20 cellular contexts compared by ENCODE assay signal in the genomic region with DNA sequence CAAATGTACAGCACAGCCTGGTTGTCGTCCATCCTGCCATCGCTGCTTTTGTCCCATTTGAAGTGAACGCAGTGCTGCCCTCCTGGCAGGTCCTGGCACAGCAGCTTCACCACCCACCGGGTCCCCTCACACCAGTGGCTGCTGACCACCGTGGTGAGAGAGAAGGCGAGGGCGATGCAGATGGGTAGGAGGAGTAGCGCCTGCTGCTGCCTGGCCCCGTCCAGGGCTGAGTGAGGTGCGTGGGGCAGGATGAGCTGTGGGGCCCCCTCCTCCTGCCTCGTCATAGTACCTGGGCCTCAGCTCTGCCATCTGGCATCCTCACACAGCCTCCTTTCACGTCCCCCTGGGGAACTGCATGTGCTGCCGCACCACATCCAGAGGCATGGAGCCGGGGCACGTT. TPM values are rescaled to one million over a fixed set of nuclear protein-coding genes. Genes with fewer than 3 reads are reported as not detected.
DNase-seq lines count a peak whose midpoint lies in the region; ATAC-seq lines count a peak whose summit lies in the region.
"Had no signal": no experiment of that assay in that cellular context is flagged by ENCODE, and none has a peak within 500 bp of the region (broad histone marks: within the 10 kb centered on the region; RNA-seq: fewer than 3 reads in every experiment).

No MANE protein-coding gene starts in this region.

- CTCF ChIA-PET in activated CD4-positive, alpha-beta T cell treated with anti-CD3 and anti-CD28 coated beads, Interleukin-2, amount 10 ng/mL, durations not matched to agents 7 days and 5 days (lab: Charles Lee): no interaction called here

- DNase-seq in DMS 273 (lab: John Stamatoyannopoulos, UW; ENCODE audit: unreplicated experiment) (peak; percentile 0), DMS 273 treated with DMSO at 0.1 percent for 48 hours (lab: John Stamatoyannopoulos, UW) (no peak), NCI-H524 treated with DMSO at 0.1 percent for 48 hours (lab: John Stamatoyannopoulos, UW) (peak; percentile 48), mesenteric fat pad (ENCODE audit: low spot score) (peak; percentile 76), activated gamma-delta T cell (lab: John Stamatoyannopoulos, UW) (no peak), NCI-H187 treated with DMSO at 0.1 percent for 48 hours (lab: John Stamatoyannopoulos, UW) (no peak)
- no peak for DNase-seq in activated CD4-positive, alpha-beta T cell treated with anti-CD3 and anti-CD28 coated beads, Interleukin-2, amount 10 ng/mL, durations not matched to agents 7 days and 5 days
- DNase-seq: Caco-2; CD4-positive, alpha-beta memory T cell; GF-D8; Kasumi-1; NCI-H1694 treated with DMSO at 0.1 percent for 48 hours; NCI-H774; Peyer's patch; T-cell had no signal

- H3K27ac Mint-ChIP-seq in activated CD4-positive, alpha-beta T cell treated with anti-CD3 and anti-CD28 coated beads, Interleukin-2, amount 10 ng/mL, durations not matched to agents 7 days and 5 days: no peak overlapping the region
- H3K27ac Mint-ChIP-seq: CD4-positive, alpha-beta memory T cell; T-cell had no signal

- peaks cover 2% of the 10 kb centered on the region for H3K9me3 Mint-ChIP-seq in activated CD4-positive, alpha-beta T cell treated with anti-CD3 and anti-CD28 coated beads, Interleukin-2, amount 10 ng/mL, durations not matched to agents 7 days and 5 days

- no peaks in the 10 kb centered on the region for H3K4me1 Mint-ChIP-seq in activated CD4-positive, alpha-beta T cell treated with anti-CD3 and anti-CD28 coated beads, Interleukin-2, amount 10 ng/mL, durations not matched to agents 7 days and 5 days
- H3K4me1 Mint-ChIP-seq: CD4-positive, alpha-beta memory T cell; T-cell had no signal

- H3K36me3 Mint-ChIP-seq in activated CD4-positive, alpha-beta T cell treated with anti-CD3 and anti-CD28 coated beads, Interleukin-2, amount 10 ng/mL, durations not matched to agents 7 days and 5 days (ENCODE audit: low read depth): no peaks in the 10 kb centered on the region
- H3K36me3 Mint-ChIP-seq: CD4-positive, alpha-beta memory T cell; T-cell had no signal

- H3K4me3 Mint-ChIP-seq in activated CD4-positive, alpha-beta T cell treated with anti-CD3 and anti-CD28 coated beads, Interleukin-2, amount 10 ng/mL, durations not matched to agents 7 days and 5 days: no peak overlapping the region
- H3K4me3 Mint-ChIP-seq: CD4-positive, alpha-beta memory T cell; T-cell had no signal

- ATAC-seq in GM21367 (IDR thresholded peaks at IDR 0.05; ENCODE audit: unreplicated experiment): no peak
- ATAC-seq: SK-N-SH treated with all-trans-retinoic acid at 6 μM for 48 hours, T-cell had no signal

- no peaks in the 10 kb centered on the region for H3K27me3 Mint-ChIP-seq in activated CD4-positive, alpha-beta T cell treated with anti-CD3 and anti-CD28 coated beads, Interleukin-2, amount 10 ng/mL, durations not matched to agents 7 days and 5 days
- H3K27me3 Mint-ChIP-seq: CD4-positive, alpha-beta memory T cell; T-cell had no signal

- POLR2A ChIA-PET in activated CD4-positive, alpha-beta T cell treated with anti-CD3 and anti-CD28 coated beads, Interleukin-2, amount 10 ng/mL, durations not matched to agents 7 days and 5 days (lab: Charles Lee): no interaction called here

RNA-seq across cellular contexts. Expression of a gene that starts 1.8 kb away (rescaled TPM):
- total RNA-seq in mesenteric fat pad: not detected
- not detected for total RNA-seq in activated CD4-positive, alpha-beta T cell treated with anti-CD3 and anti-CD28 coated beads, Interleukin-2, amount 10 ng/mL, durations not matched to agents 7 days and 5 days
- total RNA-seq: Caco-2; CD4-positive, alpha-beta memory T cell; MCF 10A; NCI-H460; OCI-LY7; Peyer's patch; T-cell had no signal

Comparison
In these comparisons a context has a peak if more than half of its experiments do, and no peak if none do; other contexts are left out.
1. DNase-seq: peak in DMS 273 (single experiment), NCI-H524 treated with DMSO at 0.1 percent for 48 hours (single experiment) and mesenteric fat pad (single experiment); none in DMS 273 treated with DMSO at 0.1 percent for 48 hours (single experiment), activated gamma-delta T cell (single experiment), NCI-H187 treated with DMSO at 0.1 percent for 48 hours (single experiment) and activated CD4-positive, alpha-beta T cell treated with anti-CD3 and anti-CD28 coated beads, Interleukin-2, amount 10 ng/mL, durations not matched to agents 7 days and 5 days (single experiment).